Comparison of ENCODE assay signal across 10 cellular contexts in genomic region chr5:32703957-32704356, GRCh38. TPM values are rescaled to one million over a fixed set of nuclear protein-coding genes. Genes with fewer than 3 reads are reported as not detected.
"Had no signal": no experiment of that assay in that cellular context is flagged by ENCODE, and none has a peak within 500 bp of the region (broad histone marks: within the 10 kb centered on the region; RNA-seq: fewer than 3 reads in every experiment).

No MANE protein-coding gene starts in this region.

- DNase-seq: GM23248, GOT3, HFFc6, IMR-90, KG1 had no signal

- H3K27ac Mint-ChIP-seq: HFFc6 had no signal

- FAIRE-seq: H54, K562 had no signal

- H3K9ac ChIP-seq: GM23248 had no signal

- ATAC-seq: HCT116, K562 had no signal

- H3K27ac ChIP-seq: GM23248 had no signal

- H3K4me3 Mint-ChIP-seq: HFFc6 had no signal

- H3K4me3 ChIP-seq: GM23248, HAP-1, K562 had no signal

- H3K4me1 ChIP-seq: HAP-1 had no signal

- H2AFZ ChIP-seq: GM23248 had no signal

- H3K36me3 ChIP-seq: HAP-1 had no signal

- H3K9me3 ChIP-seq: HAP-1 had no signal

RNA-seq across cellular contexts. Expression of gene NPR3, which starts 7.2 kb away (rescaled TPM):
- total RNA-seq: HT-29 had no signal
